In the genomic region with DNA sequence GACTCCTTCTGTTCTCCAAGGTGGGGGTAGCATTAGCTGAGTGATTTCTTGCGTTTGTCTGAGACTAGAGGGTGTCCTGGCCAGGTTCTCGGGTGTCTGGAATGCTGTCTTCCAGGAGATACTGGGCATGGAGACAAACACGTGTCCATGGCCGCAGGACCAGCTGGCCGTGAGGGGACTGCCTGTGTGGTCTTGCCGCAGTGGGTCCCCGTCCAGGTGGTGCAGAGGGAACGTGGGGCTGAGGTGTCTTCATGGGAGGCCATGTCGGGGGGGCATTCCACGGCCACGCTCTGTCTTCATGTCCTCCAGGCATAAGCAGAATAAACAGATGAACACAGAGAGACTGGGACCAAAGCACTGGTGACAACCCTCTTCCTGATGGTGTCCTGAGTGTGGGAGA, we compare ENCODE assay signal across 34 cellular contexts.
"Had no signal": no experiment of that assay in that cellular context is flagged by ENCODE, and none has a peak within 500 bp of the region (broad histone marks: within the 10 kb centered on the region; RNA-seq: fewer than 3 reads in every experiment).

No MANE protein-coding gene starts in this region.

- H3K36me3 ChIP-seq: brain microvascular endothelial cell, WERI-Rb-1 had no signal

- H3K36me3 Mint-ChIP-seq: activated CD8-positive, alpha-beta memory T cell treated with anti-CD3 and anti-CD28 coated beads, Interleukin-2, amount 10 ng/mL, durations not matched to agents 7 days and 5 days; activated naive CD8-positive, alpha-beta T cell had no signal

- ATAC-seq: activated CD4-positive, CD25-positive, alpha-beta regulatory T cell treated with anti-CD3 and anti-CD28 coated beads, Interleukin-2, amount 50 U/mL, for 24 hours; activated CD8-positive, alpha-beta memory T cell treated with anti-CD3 and anti-CD28 coated beads, Interleukin-2, amount 10 ng/mL, durations not matched to agents 7 days and 5 days; activated CD8-positive, alpha-beta T cell treated with anti-CD3 and anti-CD28 coated beads, Interleukin-2, amount 10 ng/mL, durations not matched to agents 7 days and 5 days; esophagus mucosa; T-helper 17 cell had no signal

- FAIRE-seq: astrocyte, frontal cortex had no signal

- H3K4me1 Mint-ChIP-seq: activated B cell treated with CpG ODN at 0.5 μM for 24 hours; activated CD8-positive, alpha-beta memory T cell treated with anti-CD3 and anti-CD28 coated beads, Interleukin-2, amount 10 ng/mL, durations not matched to agents 7 days and 5 days; central memory CD8-positive, alpha-beta T cell had no signal

- H3K4me3 Mint-ChIP-seq: activated B cell treated with CpG ODN at 0.5 μM for 24 hours; activated CD8-positive, alpha-beta memory T cell treated with anti-CD3 and anti-CD28 coated beads, Interleukin-2, amount 10 ng/mL, durations not matched to agents 7 days and 5 days; activated CD8-positive, alpha-beta T cell treated with anti-CD3 and anti-CD28 coated beads, Interleukin-2, amount 10 ng/mL, durations not matched to agents 7 days and 5 days; activated naive CD8-positive, alpha-beta T cell; activated T-helper 1 cell treated with anti-CD3 and anti-CD28 coated beads, Interleukin-12 subunit alpha, Interleukin-12 subunit beta, Interleukin-2, Interleukin-4 antibody, amounts not matched to agents 30 ng/mL and 10 ng/mL and 1 ng/mL, durations not matched to agents 14 hours and 24 hours and 36 hours; central memory CD8-positive, alpha-beta T cell; dendritic cell treated with granulocyte-macrophage colony-stimulating factor and Interleukin-4, amounts not matched to agents 40 ng/mL and 50 ng/mL, for 4 days; endodermal cell; T-helper 17 cell; T-helper 2 cell treated with Interferon-gamma antibody and Interleukin-4, amounts not matched to agents 5 μg/mL and 100 μg/mL, for 36 hours had no signal

- H3K4me3 ChIP-seq: coronary artery, dorsolateral prefrontal cortex had no signal

- DNase-seq: activated B cell treated with CpG ODN at 0.5 μM for 24 hours; activated CD4-positive, alpha-beta T cell treated with anti-CD3 and anti-CD28 coated beads for 48 hours; activated CD4-positive, alpha-beta T cell treated with anti-CD3 and anti-CD28 coated beads, Interleukin-2, amount 50 U/mL, for 1 hour; activated CD4-positive, alpha-beta T cell treated with anti-CD3 and anti-CD28 coated beads, Interleukin-2, amount 50 U/mL, for 48 hours; activated CD8-positive, alpha-beta memory T cell treated with anti-CD3 and anti-CD28 coated beads, Interleukin-2, amount 10 ng/mL, durations not matched to agents 7 days and 5 days; activated CD8-positive, alpha-beta memory T cell treated with anti-CD3 and anti-CD28 coated beads, Interleukin-2, amount 50 U/mL, for 4 hours; activated CD8-positive, alpha-beta T cell treated with anti-CD3 and anti-CD28 coated beads, Interleukin-2, amount 10 ng/mL, durations not matched to agents 7 days and 5 days; activated gamma-delta T cell treated with Interleukin-2 at 50 U/mL for 16 hours; activated naive CD4-positive, alpha-beta T cell treated with anti-CD3 and anti-CD28 coated beads, Interleukin-2, amount 50 U/mL, for 16 hours; activated naive CD4-positive, alpha-beta T cell treated with Interleukin-2 at 50 U/mL for 16 hours; activated T-cell treated with anti-CD3 and anti-CD28 coated beads, Interleukin-2, amount 50 U/mL, for 1 hour; activated T-cell treated with anti-CD3 and anti-CD28 coated beads, Interleukin-2, amount 50 U/mL, for 48 hours; amniotic stem cell; anterior cingulate cortex; brain microvascular endothelial cell; dorsolateral prefrontal cortex; effector memory CD4-positive, alpha-beta T cell; endodermal cell; foreskin fibroblast; T-helper 1 cell; T-helper 17 cell; T1000; WERI-Rb-1 had no signal

- H3K27ac Mint-ChIP-seq: activated B cell treated with CpG ODN at 0.5 μM for 24 hours; activated CD8-positive, alpha-beta memory T cell treated with anti-CD3 and anti-CD28 coated beads, Interleukin-2, amount 10 ng/mL, durations not matched to agents 7 days and 5 days; activated CD8-positive, alpha-beta T cell treated with anti-CD3 and anti-CD28 coated beads, Interleukin-2, amount 10 ng/mL, durations not matched to agents 7 days and 5 days; activated naive CD8-positive, alpha-beta T cell; activated T-helper 1 cell treated with anti-CD3 and anti-CD28 coated beads, Interleukin-12 subunit alpha, Interleukin-12 subunit beta, Interleukin-2, Interleukin-4 antibody, amounts not matched to agents 30 ng/mL and 10 ng/mL and 1 ng/mL, durations not matched to agents 14 hours and 24 hours and 36 hours; activated T-helper 2 cell treated with anti-CD3 and anti-CD28 coated beads, Interferon-gamma antibody, Interleukin-2, Interleukin-4, amounts not matched to agents 10 μg/mL and 5 μg/mL and 100 μg/mL, durations not matched to agents 14 hours and 24 hours and 36 hours; dendritic cell treated with granulocyte-macrophage colony-stimulating factor and Interleukin-4, amounts not matched to agents 40 ng/mL and 50 ng/mL, for 4 days; endodermal cell; T-helper 17 cell; T-helper 2 cell treated with Interferon-gamma antibody and Interleukin-4, amounts not matched to agents 5 μg/mL and 100 μg/mL, for 36 hours had no signal

- H3K9me3 Mint-ChIP-seq: central memory CD8-positive, alpha-beta T cell had no signal

- H3K27ac ChIP-seq: brain microvascular endothelial cell, coronary artery, dorsolateral prefrontal cortex, WERI-Rb-1 had no signal

- H3K27me3 ChIP-seq: brain microvascular endothelial cell had no signal

- H3K27me3 Mint-ChIP-seq: activated CD8-positive, alpha-beta memory T cell treated with anti-CD3 and anti-CD28 coated beads, Interleukin-2, amount 10 ng/mL, durations not matched to agents 7 days and 5 days; activated naive CD8-positive, alpha-beta T cell; dendritic cell treated with granulocyte-macrophage colony-stimulating factor and Interleukin-4, amounts not matched to agents 40 ng/mL and 50 ng/mL, for 4 days had no signal
